Comparison of ENCODE assay signal across 13 cellular contexts in the genomic region with DNA sequence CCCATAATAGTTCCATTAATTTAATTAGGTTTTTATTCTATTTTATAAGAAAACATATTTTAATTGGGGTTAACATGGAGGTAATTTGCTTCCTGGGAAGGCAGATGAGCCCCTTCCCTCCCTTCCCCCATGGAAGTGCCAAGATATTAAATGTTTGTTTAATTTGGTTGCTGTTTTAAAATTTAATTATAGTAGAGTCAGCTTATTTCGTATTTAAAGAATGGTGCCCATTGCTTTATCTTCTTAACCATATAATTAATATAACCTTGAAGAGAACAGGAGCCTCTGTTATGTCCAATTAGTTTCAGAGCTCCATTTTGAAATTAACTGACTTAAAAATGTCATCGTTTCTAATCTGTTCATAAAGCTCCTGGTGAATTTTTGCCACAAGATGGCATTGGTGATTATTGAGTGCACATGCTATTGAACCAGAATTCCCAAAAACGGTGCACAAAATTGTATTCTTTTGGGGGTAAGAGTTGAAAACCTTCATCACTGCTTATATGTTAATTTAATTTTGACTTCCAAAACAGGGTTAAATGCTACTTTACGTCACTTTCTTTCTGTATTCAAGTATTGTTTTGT. TPM values are rescaled to one million over a fixed set of nuclear protein-coding genes. Genes with fewer than 3 reads are reported as not detected.
DNase-seq lines count a peak whose midpoint lies in the region; TF ChIP-seq lines count a peak whose summit lies in the region.
"Had no signal": no experiment of that assay in that cellular context is flagged by ENCODE, and none has a peak within 500 bp of the region (broad histone marks: within the 10 kb centered on the region; RNA-seq: fewer than 3 reads in every experiment).

No MANE protein-coding gene starts in this region.

- no peaks in the 10 kb centered on the region for H3K9me3 ChIP-seq in vagina
- H3K9me3 ChIP-seq: ascending aorta had no signal

- intact Hi-C loops in vagina (cut with DNase I): no loop called here

- no peaks in the 10 kb centered on the region for H3K36me3 ChIP-seq in vagina
- H3K36me3 ChIP-seq: ascending aorta, WERI-Rb-1 had no signal

- DNase-seq in HFF-Myc (ENCODE audit: extremely low read depth, low read depth) (no peak), OCI-M1 (lab: John Stamatoyannopoulos, UW) (peak; percentile 14), fibroblast of pulmonary artery (ENCODE audit: low read depth) (peak; percentile 8), retinal pigment epithelial cell (ENCODE audit: low read depth) (no peak), vagina (ENCODE audit: extremely low spot score in 2 of 2) (no peak), RKO (ENCODE audit: low spot score) (no peak), NCI-H128 (lab: John Stamatoyannopoulos, UW; ENCODE audit: unreplicated experiment) (no peak)
- DNase-seq: activated T-cell treated with anti-CD3 and anti-CD28 coated beads for 4 hours; NCI-H1092; stimulated activated CD4-positive, alpha-beta T cell treated with anti-CD3 and anti-CD28 coated beads, Interleukin-2, amount 100 ng/mL, for 24 hours; stimulated activated naive CD4-positive, alpha-beta T cell treated with Interleukin-2 at 50 U/mL for 16 hours; WERI-Rb-1 had no signal

- TF ChIP-seq POLR2A in vagina (IDR thresholded peaks at IDR 0.05): no peak

- H3K27ac ChIP-seq in vagina: no peak overlapping the region
- H3K27ac ChIP-seq: ascending aorta, WERI-Rb-1 had no signal

- no peaks in the 10 kb centered on the region for H3K4me1 ChIP-seq in vagina
- H3K4me1 ChIP-seq: ascending aorta had no signal

- H3K4me3 ChIP-seq in HFF-Myc (replicated peaks; ENCODE audit: low read depth, low read length) (no peak overlapping the region), fibroblast of pulmonary artery (replicated peaks; ENCODE audit: low read depth, low read length) (no peak overlapping the region), retinal pigment epithelial cell (ENCODE audit: low read length) (no peak overlapping the region), vagina (no peak overlapping the region)
- H3K4me3 ChIP-seq: ascending aorta had no signal

- H3K27me3 ChIP-seq in vagina: no peaks in the 10 kb centered on the region
- H3K27me3 ChIP-seq: ascending aorta had no signal

- TF ChIP-seq CTCF in HFF-Myc (IDR thresholded peaks at IDR 0.05; ENCODE audit: low read depth, low read length, missing control alignments) (peak; percentile 19), fibroblast of pulmonary artery (IDR thresholded peaks at IDR 0.05; ENCODE audit: low read length, missing control alignments) (peak; percentile 21), retinal pigment epithelial cell (conservative IDR thresholded peaks at IDR 0.05; ENCODE audit: low read depth, low read length) (peak; percentile 55), vagina (IDR thresholded peaks at IDR 0.05) (peak in 1 of 3 experiments; percentile 6)

RNA-seq across cellular contexts. Expression of a gene that starts 26.0 kb away (rescaled TPM):
- 13.5 TPM for total RNA-seq in vagina

RNA-seq across cellular contexts. Expression of a gene that starts 45.2 kb away (rescaled TPM):
- total RNA-seq in vagina: 10.1 TPM

Comparison
In these comparisons a context has a peak if more than half of its experiments do, and no peak if none do; other contexts are left out.
1. DNase-seq: peak in OCI-M1 (single experiment) and fibroblast of pulmonary artery (single experiment); none in HFF-Myc (single experiment), retinal pigment epithelial cell (single experiment), vagina (0 of 2), RKO (single experiment) and NCI-H128 (single experiment).